In the genomic region with DNA sequence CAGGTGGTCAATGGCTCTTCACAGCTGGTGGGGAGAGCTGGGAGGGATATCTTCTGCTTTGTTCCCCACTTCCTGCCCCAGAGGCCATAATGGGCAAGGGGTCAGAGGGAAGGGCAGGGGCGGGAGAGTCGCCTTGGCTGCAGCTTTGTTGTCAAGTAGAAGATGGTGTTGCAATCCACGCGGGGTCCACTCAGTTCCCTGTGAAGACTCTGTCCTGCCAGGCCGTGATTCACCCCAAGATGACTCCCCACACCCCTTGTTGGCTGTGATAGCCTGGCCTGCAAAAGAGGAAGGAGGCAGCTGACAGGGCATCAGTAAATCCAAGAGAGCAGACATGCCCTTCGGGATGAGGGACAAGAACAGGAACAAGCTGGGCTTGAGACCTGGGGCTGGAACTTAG, we compare ENCODE assay signal across 15 cellular contexts. TPM values are rescaled to one million over a fixed set of nuclear protein-coding genes. Genes with fewer than 3 reads are reported as not detected.
DNase-seq lines count a peak whose midpoint lies in the region; ATAC-seq, FAIRE-seq and TF ChIP-seq lines count a peak whose summit lies in the region.
"Had no signal": no experiment of that assay in that cellular context is flagged by ENCODE, and none has a peak within 500 bp of the region (broad histone marks: within the 10 kb centered on the region; RNA-seq: fewer than 3 reads in every experiment).

No MANE protein-coding gene starts in this region.

- H3K4ac ChIP-seq in H1 (replicated peaks; ENCODE audit: insufficient read length, low read depth, low read length): no peak overlapping the region

- no peak overlapping the region for H3K56ac ChIP-seq in H1 (replicated peaks; ENCODE audit: insufficient read length, low read depth, low read length)

- H3K9me3 ChIP-seq in mammary epithelial cell (replicated peaks; ENCODE audit: insufficient read depth, low read length) (no peaks in the 10 kb centered on the region), H1 (ENCODE audit: insufficient read depth in 2 of 2, low read depth in 1 of 2, low read length in 1 of 2) (no peaks in the 10 kb centered on the region)
- no peaks in the 10 kb centered on the region for H3K9me3 ChIP-seq in naive thymus-derived CD4-positive, alpha-beta T cell (ENCODE audit: control insufficient read depth in 2 of 3, low read length in 3 of 3)

- H2AFZ ChIP-seq in mammary epithelial cell (ENCODE audit: low read depth, low read length) (no peak overlapping the region), H1 (ENCODE audit: low read length) (peak overlapping the region; percentile 31; the same call in 1 of the 2 replicates)

- no peaks in the 10 kb centered on the region for H3K9me3 Mint-ChIP-seq in MCF 10A (ENCODE audit: unreplicated experiment)
- peaks cover 0 to 2% (median 0%) of the 10 kb centered on the region in 11 donors for H3K9me3 Mint-ChIP-seq in naive thymus-derived CD4-positive, alpha-beta T cell
- no peaks in the 10 kb centered on the region for H3K9me3 Mint-ChIP-seq in natural killer cell

- TF ChIP-seq POLR2A in H1 (IDR thresholded peaks at IDR 0.05; ENCODE audit: control extremely low read depth in 1 of 2, low read depth in 2 of 2, low read length in 2 of 2): no peak

- H4K8ac ChIP-seq in H1 (ENCODE audit: extremely low read depth, insufficient read depth, low read length): no peak overlapping the region

- TF ChIP-seq CTCF in MCF 10A (IDR thresholded peaks at IDR 0.05; ENCODE audit: unreplicated experiment): no peak
- TF ChIP-seq CTCF in mammary epithelial cell (conservative IDR thresholded peaks at IDR 0.05 in 1 of 2, IDR thresholded peaks at IDR 0.05 in 1 of 2; ENCODE audit: extremely low read depth in 1 of 2, insufficient read depth in 1 of 2, low read depth in 1 of 2, low read length in 2 of 2): no peak
- no peak for TF ChIP-seq CTCF in H1 (IDR thresholded peaks at IDR 0.05; ENCODE audit: control extremely low read depth in 1 of 3, insufficient read depth in 1 of 3, low read depth in 1 of 3, low read length in 3 of 3)
- TF ChIP-seq CTCF in natural killer cell (IDR thresholded peaks at IDR 0.05): no peak
- no peak for TF ChIP-seq CTCF in D721Med (IDR thresholded peaks at IDR 0.05; ENCODE audit: insufficient read depth, missing control alignments)

- no peak overlapping the region for H4K5ac ChIP-seq in H1 (ENCODE audit: insufficient read length, low read depth, low read length)

- H2BK12ac ChIP-seq in H1 (ENCODE audit: low read depth, low read length): no peak overlapping the region; the same call in 1 of the 2 replicates

- H3K79me2 ChIP-seq in mammary epithelial cell (ENCODE audit: insufficient read depth, low read length) (no peaks in the 10 kb centered on the region), H1 (ENCODE audit: control insufficient read depth in 1 of 2, insufficient read depth in 2 of 2, low read length in 2 of 2) (no peaks in the 10 kb centered on the region)

- H2BK120ac ChIP-seq in H1 (replicated peaks; ENCODE audit: low read depth, low read length): no peak overlapping the region

- H3K27ac Mint-ChIP-seq in MCF 10A (ENCODE audit: low read depth, unreplicated experiment): peak overlapping the region; percentile 33
- peak overlapping the region in 1 of 9 donors; percentile 32 for H3K27ac Mint-ChIP-seq in naive thymus-derived CD4-positive, alpha-beta T cell
- H3K27ac Mint-ChIP-seq in natural killer cell: no peak overlapping the region
- H3K27ac Mint-ChIP-seq: activated CD8-positive, alpha-beta T cell treated with anti-CD3 and anti-CD28 coated beads, Interleukin-2, amount 10 ng/mL, durations not matched to agents 7 days and 5 days had no signal

- POLR2A ChIA-PET in MCF 10A (lab: Yijun Ruan, JAX) (interaction anchor here (0.7 to 2.2 kb wide), 7 partner anchors 58 to 550 kb away, joined by 3 to 12 read pairs (median 3); no protein-coding TSS in a partner anchor), H1 (lab: Charles Lee; ENCODE audit: partially characterized antibody) (no interaction called here)
- POLR2A ChIA-PET in naive thymus-derived CD4-positive, alpha-beta T cell (lab: Charles Lee): no interaction called here

- intact Hi-C loops in MCF 10A (cut with micrococcal nuclease) (no loop called here), mammary epithelial cell (cut with micrococcal nuclease) (no loop called here), natural killer cell (cut with micrococcal nuclease) (no loop called here)
- intact Hi-C loops in naive thymus-derived CD4-positive, alpha-beta T cell (cut with micrococcal nuclease): no loop called here

- dilution Hi-C loops in mammary epithelial cell (cut with HindIII; ENCODE audit: low sequenced_read_pairs): no loop called here

- H2BK20ac ChIP-seq in H1 (ENCODE audit: low read length): no peak overlapping the region

- no peak overlapping the region for H2BK5ac ChIP-seq in H1 (ENCODE audit: low read depth, low read length)

- peaks cover 2% of the 10 kb centered on the region for H3K23me2 ChIP-seq in H1 (ENCODE audit: low read depth, low read length)

- H3K36me3 Mint-ChIP-seq in MCF 10A (ENCODE audit: insufficient read depth, unreplicated experiment): peaks cover 17% of the 10 kb centered on the region
- H3K36me3 Mint-ChIP-seq in naive thymus-derived CD4-positive, alpha-beta T cell: no peaks in the 10 kb centered on the region
- no peaks in the 10 kb centered on the region for H3K36me3 Mint-ChIP-seq in natural killer cell

- H3K9ac ChIP-seq in mammary epithelial cell (ENCODE audit: insufficient read depth, low read length) (no peak overlapping the region), H1 (replicated peaks in 1 of 4; ENCODE audit: extremely low read depth in 1 of 4, low read depth in 3 of 4, low read length in 3 of 4) (no peak overlapping the region)

- H3K27ac ChIP-seq in mammary epithelial cell (ENCODE audit: insufficient read depth, low read depth, low read length) (no peak overlapping the region), H1 (ENCODE audit: low read depth, low read length) (no peak overlapping the region)
- H3K27ac ChIP-seq in naive thymus-derived CD4-positive, alpha-beta T cell (ENCODE audit: low read depth, low read length): no peak overlapping the region

- no peak overlapping the region for H2BK15ac ChIP-seq in H1 (ENCODE audit: low read length)

- no peak overlapping the region for H4K91ac ChIP-seq in H1 (replicated peaks; ENCODE audit: insufficient read length, low read length)

- H3K36me3 ChIP-seq in mammary epithelial cell (ENCODE audit: insufficient read depth, low read length) (no peaks in the 10 kb centered on the region), H1 (ENCODE audit: control insufficient read depth in 2 of 4, insufficient read depth in 4 of 4, low read length in 3 of 4) (no peaks in the 10 kb centered on the region)
- no peaks in the 10 kb centered on the region for H3K36me3 ChIP-seq in naive thymus-derived CD4-positive, alpha-beta T cell (ENCODE audit: control insufficient read depth in 2 of 3, insufficient read depth in 3 of 3, low read length in 3 of 3)

- H3K4me1 ChIP-seq in mammary epithelial cell (ENCODE audit: insufficient read depth, low read length) (peaks cover 5% of the 10 kb centered on the region), H1 (replicated peaks in 1 of 4; ENCODE audit: control insufficient read depth in 3 of 4, insufficient read depth in 4 of 4, low read length in 3 of 4) (peaks cover 0 to 3% (median 0%) of the 10 kb centered on the region in 4 experiments; a peak in 1 of 7 replicates)
- no peaks in the 10 kb centered on the region for H3K4me1 ChIP-seq in naive thymus-derived CD4-positive, alpha-beta T cell (ENCODE audit: control insufficient read depth in 2 of 2, insufficient read depth in 2 of 2, low read length in 2 of 2)

- H3K4me3 Mint-ChIP-seq in MCF 10A (ENCODE audit: unreplicated experiment): no peak overlapping the region
- H3K4me3 Mint-ChIP-seq in naive thymus-derived CD4-positive, alpha-beta T cell: no peak overlapping the region
- H3K4me3 Mint-ChIP-seq in natural killer cell: no peak overlapping the region
- H3K4me3 Mint-ChIP-seq: activated CD8-positive, alpha-beta T cell treated with anti-CD3 and anti-CD28 coated beads, Interleukin-2, amount 10 ng/mL, durations not matched to agents 7 days and 5 days had no signal

- peak; percentile 75 for ATAC-seq in naive thymus-derived CD4-positive, alpha-beta T cell
- ATAC-seq in natural killer cell: no peak
- ATAC-seq: activated CD8-positive, alpha-beta T cell treated with anti-CD3 and anti-CD28 coated beads, Interleukin-2, amount 10 ng/mL, durations not matched to agents 7 days and 5 days had no signal

- 95% methylated on average over 4 of the region's 6 CpGs for WGBS in mammary epithelial cell (ENCODE audit: low coverage, missing lambda C conversion rate)
- WGBS in H1 (ENCODE audit: extremely low coverage in 1 of 2, insufficient coverage in 1 of 2, insufficient read length in 1 of 2, insufficient replicate concordance in 2 of 2, low coverage in 1 of 2, low lambda C conversion rate in 2 of 2, missing lambda C conversion rate in 1 of 2), 2 experiments: 74% methylated on average over 6 of the region's 6 CpGs; no CpG with 5 or more reads in 1 of the 2 experiments

- H3K4me1 Mint-ChIP-seq in MCF 10A (ENCODE audit: insufficient read depth, unreplicated experiment) (peaks cover 56% of the 10 kb centered on the region), natural killer cell (peaks cover 8 to 13% of the 10 kb centered on the region in 2 donors)
- H3K4me1 Mint-ChIP-seq in naive thymus-derived CD4-positive, alpha-beta T cell: peaks cover 0 to 7% (median 5%) of the 10 kb centered on the region in 7 donors

- H3K4me2 ChIP-seq in mammary epithelial cell (ENCODE audit: insufficient read depth, low read depth, low read length) (no peak overlapping the region), H1 (ENCODE audit: insufficient read depth in 1 of 2, low read depth in 2 of 2, low read length in 2 of 2) (no peak overlapping the region)

- H3K4me3 ChIP-seq in mammary epithelial cell (replicated peaks in 1 of 3; ENCODE audit: insufficient read depth in 1 of 3, low read depth in 2 of 3, low read length in 3 of 3) (no peak overlapping the region), H1 (ENCODE audit: extremely low read depth in 1 of 4, insufficient read depth in 2 of 4, low read depth in 3 of 4, low read length in 4 of 4) (no peak overlapping the region)
- no peak overlapping the region for H3K4me3 ChIP-seq in naive thymus-derived CD4-positive, alpha-beta T cell (ENCODE audit: low read length)

- no peak for TF ChIP-seq RAD21 in H1 (IDR thresholded peaks at IDR 0.05 in 1 of 2, conservative IDR thresholded peaks at IDR 0.05 in 1 of 2; ENCODE audit: low read depth in 2 of 2, low read length in 2 of 2)

- no peak overlapping the region for H3K18ac ChIP-seq in H1 (ENCODE audit: extremely low read depth, low read length)

- H3K79me1 ChIP-seq in H1 (ENCODE audit: low read depth, low read length): no peaks in the 10 kb centered on the region

- CTCF ChIA-PET in MCF 10A (lab: Yijun Ruan, JAX): interaction anchor here (0.6 to 11.9 kb wide), 16 partner anchors 16 to 551 kb away, joined by 3 to 183 read pairs (median 4); no protein-coding TSS in a partner anchor
- CTCF ChIA-PET in mammary epithelial cell (lab: Charles Lee; ENCODE audit: low non-redundant PET): no interaction called here
- CTCF ChIA-PET in H1 (lab: Charles Lee; ENCODE audit: partially characterized antibody): interaction anchor here (0.8 to 4.2 kb wide), 12 partner anchors 9 to 655 kb away, joined by 3 to 24 read pairs (median 4); no protein-coding TSS in a partner anchor
- CTCF ChIA-PET in naive thymus-derived CD4-positive, alpha-beta T cell (lab: Charles Lee): no interaction called here

- no peak overlapping the region for H2AK5ac ChIP-seq in H1 (ENCODE audit: low read depth, low read length)

- H4K20me1 ChIP-seq in mammary epithelial cell (ENCODE audit: insufficient read depth, low read length) (no peaks in the 10 kb centered on the region), H1 (replicated peaks in 1 of 2; ENCODE audit: control insufficient read depth in 1 of 2, insufficient read depth in 2 of 2, low read length in 2 of 2) (no peaks in the 10 kb centered on the region)

- no peaks in the 10 kb centered on the region for H3K27me3 Mint-ChIP-seq in MCF 10A (ENCODE audit: insufficient read depth, unreplicated experiment)
- H3K27me3 Mint-ChIP-seq in naive thymus-derived CD4-positive, alpha-beta T cell: peaks cover 9 to 21% (median 11%) of the 10 kb centered on the region in 5 donors
- peaks cover 0 to 8% of the 10 kb centered on the region in 2 donors for H3K27me3 Mint-ChIP-seq in natural killer cell (ENCODE audit: low read depth in 2 of 2)

- H3K27me3 ChIP-seq in mammary epithelial cell (ENCODE audit: insufficient read depth, low read length) (no peaks in the 10 kb centered on the region), H1 (replicated peaks in 1 of 4; ENCODE audit: control insufficient read depth in 3 of 4, extremely low read depth in 1 of 4, insufficient read depth in 3 of 4, low read length in 3 of 4) (no peaks in the 10 kb centered on the region)
- H3K27me3 ChIP-seq in naive thymus-derived CD4-positive, alpha-beta T cell (ENCODE audit: control insufficient read depth in 2 of 2, insufficient read depth in 2 of 2, low read length in 2 of 2): no peaks in the 10 kb centered on the region

- FAIRE-seq in H1 (lab: Jason Lieb, UNC): no peak
- no peak for FAIRE-seq in D721Med (lab: Jason Lieb, UNC)
- FAIRE-seq: endothelial cell of umbilical vein had no signal

- H3K23ac ChIP-seq in H1 (ENCODE audit: insufficient read length): no peak overlapping the region

- BruUV-seq in MCF 10A (replicated peaks; lab: Mats Ljungman, UMichigan): no TSS peak
- BruUV-seq in mammary epithelial cell (replicated peaks; lab: Mats Ljungman, UMichigan): no TSS peak

- no peak for TF ChIP-seq EP300 in H1 (IDR thresholded peaks at IDR 0.05; ENCODE audit: borderline replicate concordance in 1 of 2, low read depth in 2 of 2, low read length in 2 of 2)

- H3K14ac ChIP-seq in H1 (ENCODE audit: insufficient read length): no peak overlapping the region

- DNase-seq in MCF 10A (ENCODE audit: unreplicated experiment) (peak; percentile 35), mammary epithelial cell (no peak), H1 (ENCODE audit: low read depth in 1 of 2, low spot score in 2 of 2) (no peak), natural killer cell (no peak), D721Med (ENCODE audit: insufficient read length, low spot score) (no peak), NCI-H187 (lab: John Stamatoyannopoulos, UW) (no peak), NAMALWA (ENCODE audit: low spot score) (no peak)
- no peak for DNase-seq in naive thymus-derived CD4-positive, alpha-beta T cell
- DNase-seq: activated CD8-positive, alpha-beta T cell treated with anti-CD3 and anti-CD28 coated beads, Interleukin-2, amount 10 ng/mL, durations not matched to agents 7 days and 5 days; Karpas-422; NCI-H526; occipital lobe; stimulated activated CD4-positive, alpha-beta T cell treated with anti-CD3 and anti-CD28 coated beads, Interleukin-2, amount 100 ng/mL, for 48 hours; SW 1271 had no signal

- in situ Hi-C loops in mammary epithelial cell (cut with MboI; ENCODE audit: low sequenced_read_pairs in 2 of 2): loop anchor here in 1 of 2 donors (5.0 to 10.0 kb wide), 2 partner anchors 63 to 134 kb away; no protein-coding TSS in a partner anchor

RNA-seq across cellular contexts. Expression of gene GALNT15, which starts 6.9 kb away (rescaled TPM):
- total RNA-seq in MCF 10A (2022) (3.0 and 10.2 TPM in 2 replicates), mammary epithelial cell (under 1 TPM in 1 of 2 donors, not detected in 1; under 0.01 TPM), natural killer cell (not detected)
- polyA plus RNA-seq in mammary epithelial cell (0.05 TPM), H1 (2011; rRNA removed) (0.02 TPM in 1 of 2 replicates, not detected in the other)
- not detected for polyA minus RNA-seq in mammary epithelial cell
- total RNA-seq in H1 (2021; fragmentation: NEBNext Ultra II Directional; extraction: Animal tissue kit (Norgen Biotek cat#: 25700)): not detected in 2 replicates
- not detected for polyA plus RNA-seq in H1 (2011; cell fraction: cytosol; rRNA removed)
- polyA plus RNA-seq in H1 (2011; cell fraction: nucleus; rRNA removed): 0.30 TPM
- polyA plus RNA-seq in H1 (2012, experiment 1 of 2): not detected in 4 replicates
- polyA plus RNA-seq in H1 (2012, experiment 2 of 2): not detected
- not detected for polyA plus RNA-seq in H1 (2013, experiment 1 of 2)
- polyA plus RNA-seq in H1 (2013, experiment 2 of 2): 0.04 TPM
- polyA minus RNA-seq in H1 (2011; rRNA and poly(A)+ RNA removed): 0.06 and 0.12 TPM in 2 replicates
- not detected for polyA minus RNA-seq in H1 (2011; cell fraction: cytosol; rRNA and poly(A)+ RNA removed)
- not detected for polyA minus RNA-seq in H1 (2011; cell fraction: nucleus; rRNA and poly(A)+ RNA removed)
- under 1 TPM in 1 of 5 experiments, not detected in 4; 0.46 TPM for total RNA-seq in naive thymus-derived CD4-positive, alpha-beta T cell
- polyA plus RNA-seq in naive thymus-derived CD4-positive, alpha-beta T cell: not detected
- total RNA-seq: activated CD8-positive, alpha-beta T cell treated with anti-CD3 and anti-CD28 coated beads, Interleukin-2, amount 10 ng/mL, durations not matched to agents 7 days and 5 days had no signal

Comparison
In these comparisons a context has a peak if more than half of its experiments do, and no peak if none do; other contexts are left out.
1. CTCF ChIA-PET loops: an anchor here in MCF 10A (0.6 to 11.9 kb wide) and H1 (0.8 to 4.2 kb wide); none called in mammary epithelial cell and naive thymus-derived CD4-positive, alpha-beta T cell.